ENCODE assay signal across 8 cellular contexts in genomic region chr11:45332486-45332934, GRCh38. TPM values are rescaled to one million over a fixed set of nuclear protein-coding genes. Genes with fewer than 3 reads are reported as not detected.
A peak's percentile ranks its signal among the peaks of the same experiment; 100 is the strongest.
DNase-seq lines count a peak whose midpoint lies in the region; ATAC-seq and TF ChIP-seq lines count a peak whose summit lies in the region.

No MANE protein-coding gene starts in this region.

- H4K20me1 ChIP-seq in GM23248 (ENCODE audit: insufficient read depth) = no peaks in the 10 kb centered on the region

- H3K9me3 ChIP-seq in BE2C = no peaks in the 10 kb centered on the region
- H3K9me3 ChIP-seq in GM23248 (ENCODE audit: low read depth) = no peaks in the 10 kb centered on the region
- H3K9me3 ChIP-seq in heart left ventricle = peaks cover 0 to 3% (median 0%) of the 10 kb centered on the region in 12 donors
- no peaks in the 10 kb centered on the region for H3K9me3 ChIP-seq in sigmoid colon

- no peaks in the 10 kb centered on the region for H3K9me2 ChIP-seq in GM23248 (ENCODE audit: insufficient read depth)

- H3K36me3 ChIP-seq in BE2C (no peaks in the 10 kb centered on the region), GM23248 (ENCODE audit: low read depth) (no peaks in the 10 kb centered on the region), heart left ventricle (no peaks in the 10 kb centered on the region), sigmoid colon (no peaks in the 10 kb centered on the region)

- TF ChIP-seq POLR2A in heart left ventricle (IDR thresholded peaks at IDR 0.05) (no peak), sigmoid colon (IDR thresholded peaks at IDR 0.05) (no peak)

- H3F3A ChIP-seq in GM23248 (ENCODE audit: insufficient read depth) = no peaks in the 10 kb centered on the region

- no peak overlapping the region for H3K27ac ChIP-seq in GM23248
- peak overlapping the region; percentile 55 to 80 (median 73) for H3K27ac ChIP-seq in heart left ventricle
- H3K27ac ChIP-seq in sigmoid colon = peak overlapping the region; percentile 21 to 73 (median 58)

- H2AFZ ChIP-seq in GM23248 = no peak overlapping the region

- peak; percentile 10 for DNase-seq in BE2C
- peak; percentile 56 for DNase-seq in GM23248
- DNase-seq in NCI-H82 (lab: John Stamatoyannopoulos, UW) = peak; percentile 54
- DNase-seq in activated effector memory CD4-positive, alpha-beta T cell treated with Interleukin-2 at 50 U/mL for 16 hours = peak; percentile 18
- peak in 1 of 5 donors; percentile 38 for DNase-seq in heart left ventricle
- peak; percentile 72 for DNase-seq in sigmoid colon
- DNase-seq in GOT3 (lab: John Stamatoyannopoulos, UW) = no peak

- peak; percentile 54 for TF ChIP-seq CTCF in BE2C (IDR thresholded peaks at IDR 0.05; ENCODE audit: low read depth, low read length)
- peak; percentile 74 to 93 (median 88) for TF ChIP-seq CTCF in heart left ventricle (IDR thresholded peaks at IDR 0.05)
- TF ChIP-seq CTCF in sigmoid colon (IDR thresholded peaks at IDR 0.05) = peak in 3 of 4 experiments; percentile 30 to 84 (median 41)

- H3K79me2 ChIP-seq in GM23248 (ENCODE audit: insufficient read depth) = no peaks in the 10 kb centered on the region

- H3K27me3 ChIP-seq in BE2C (no peaks in the 10 kb centered on the region), GM23248 (replicated peaks; ENCODE audit: insufficient read depth) (peaks cover 36% of the 10 kb centered on the region), heart left ventricle (no peaks in the 10 kb centered on the region), sigmoid colon (no peaks in the 10 kb centered on the region)

- in situ Hi-C loops in GM23248 (cut with MboI) = no loop called here

- H3K4me1 ChIP-seq in BE2C = no peaks in the 10 kb centered on the region
- H3K4me1 ChIP-seq in GM23248 (ENCODE audit: insufficient read depth) = no peaks in the 10 kb centered on the region
- peaks cover 0 to 22% (median 5%) of the 10 kb centered on the region in 12 donors for H3K4me1 ChIP-seq in heart left ventricle
- peaks cover 0 to 12% (median 10%) of the 10 kb centered on the region in 4 donors for H3K4me1 ChIP-seq in sigmoid colon

- no peak for TF ChIP-seq EP300 in sigmoid colon (IDR thresholded peaks at IDR 0.05)

- no peak overlapping the region for H3K9ac ChIP-seq in GM23248

- H3K4me3 ChIP-seq in BE2C (ENCODE audit: low read depth, low read length) (no peak overlapping the region), GM23248 (no peak overlapping the region), heart left ventricle (peak overlapping the region in 9 of 12 donors; percentile 1 to 44 (median 35)), sigmoid colon (peak overlapping the region in 2 of 4 donors; percentile 22 to 26)

- intact Hi-C loops in heart left ventricle (cut with DNase I) (loop anchor here (1.0 to 10.0 kb wide), 10 partner anchors 40 to 405 kb away; no protein-coding TSS in a partner anchor), sigmoid colon (cut with DNase I) (loop anchor here (1.0 to 10.0 kb wide), 4 partner anchors 40 to 395 kb away; no protein-coding TSS in a partner anchor)

- H3K4me2 ChIP-seq in GM23248 (ENCODE audit: unreplicated experiment) = no peak overlapping the region

- 9 to 13% methylated on average over 9 of the region's 9 CpGs for WGBS in GM23248 (ENCODE audit: low coverage in 1 of 2, low lambda C conversion rate in 2 of 2, missing lambda C conversion rate in 2 of 2), 2 experiments
- WGBS in heart left ventricle, 4 donors = 9 to 14% (median 12%) methylated on average over 9 of the region's 9 CpGs
- 7 to 17% methylated on average over 9 of the region's 9 CpGs for WGBS in sigmoid colon, 2 donors

- ATAC-seq in heart left ventricle (peak; percentile 57 to 70 (median 69)), HG02642 (IDR thresholded peaks at IDR 0.05; ENCODE audit: poor library complexity, unreplicated experiment) (no peak)

RNA-seq across cellular contexts. Expression of gene SYT13, which starts 46.4 kb away (rescaled TPM):
- 0.52 TPM for polyA plus RNA-seq in BE2C (2012; ENCODE audit: insufficient read depth, insufficient read length, low read depth)
- total RNA-seq in GM23248 (2014; rRNA removed; shearing (Covaris generic)) = not detected in 2 replicates
- polyA plus RNA-seq in GM23248 (2016; fragmentation: Nextera tagmentation; extraction: Ambion mirVana) (not detected in 2 replicates), heart left ventricle (1 to 10 TPM; 1.2 to 1.3 TPM), sigmoid colon (1 to 10 TPM; 2.4 to 8.1 (median 3.2) TPM)
- total RNA-seq in heart left ventricle (1 to 10 TPM in 8 of 9 donors, under 1 TPM in 1; 0.61 to 7.5 (median 3.5) TPM), sigmoid colon (1 to 10 TPM; 2.0 to 5.4 (median 4.1) TPM)

Comparison
In these comparisons a context has a peak if more than half of its experiments do, and no peak if none do; other contexts are left out.
1. H3K4me3 ChIP-seq: peak in heart left ventricle (9 of 12); none in BE2C (single experiment) and GM23248 (single experiment).
2. Peak in every context shown above with its lines, with median percentiles within 50 percentile points of each other: CTCF ChIP-seq.